Comparison of ENCODE assay signal across 26 cellular contexts in the genomic region with DNA sequence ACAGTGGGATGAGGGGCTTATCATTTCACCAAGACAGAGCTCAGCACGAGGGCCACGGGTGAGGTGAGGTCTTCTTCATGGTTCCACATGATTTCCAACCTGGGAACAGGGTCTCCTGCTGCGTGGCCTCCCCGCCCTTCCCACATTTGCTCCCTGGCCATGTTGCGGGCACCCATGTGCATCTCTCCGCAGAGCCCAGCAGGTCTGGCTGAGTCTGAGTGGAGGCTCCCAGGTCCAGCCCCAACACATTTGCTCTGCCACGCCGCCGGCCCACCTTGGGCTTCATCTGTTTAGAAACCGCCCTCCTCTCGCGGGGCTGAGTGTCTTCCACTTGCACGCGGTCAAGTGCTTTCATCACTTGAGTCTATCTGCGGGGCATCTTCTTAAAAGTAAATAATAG.
"Had no signal": no experiment of that assay in that cellular context is flagged by ENCODE, and none has a peak within 500 bp of the region (broad histone marks: within the 10 kb centered on the region; RNA-seq: fewer than 3 reads in every experiment).

No MANE protein-coding gene starts in this region.

- DNase-seq: activated CD4-positive, alpha-beta T cell treated with anti-CD3 and anti-CD28 coated beads for 36 hours; activated CD4-positive, CD25-positive, alpha-beta regulatory T cell; activated CD8-positive, alpha-beta memory T cell treated with anti-CD3 and anti-CD28 coated beads, Interleukin-2, amount 10 ng/mL, durations not matched to agents 7 days and 5 days; activated CD8-positive, alpha-beta T cell treated with anti-CD3 and anti-CD28 coated beads, Interleukin-2, amount 10 ng/mL, durations not matched to agents 7 days and 5 days; activated naive CD4-positive, alpha-beta T cell treated with Interleukin-2 at 50 U/mL for 16 hours; activated T-cell treated with anti-CD3 and anti-CD28 coated beads, Interleukin-2, amount 50 U/mL, for 48 hours; brain microvascular endothelial cell; caudate nucleus; cortex of kidney; effector memory CD8-positive, alpha-beta T cell; foreskin fibroblast; head of caudate nucleus; hippocampal formation; mesendoderm; retina; stimulated activated CD4-positive, alpha-beta T cell treated with anti-CD3 and anti-CD28 coated beads, Interleukin-2, amount 100 ng/mL, for 48 hours; stimulated activated naive CD4-positive, alpha-beta T cell treated with Interleukin-2 at 50 U/mL for 16 hours; T-helper 1 cell; testis; transverse colon; uterus had no signal

- ATAC-seq: activated CD4-positive, alpha-beta T cell treated with anti-CD3 and anti-CD28 coated beads for 36 hours; activated CD8-positive, alpha-beta memory T cell treated with anti-CD3 and anti-CD28 coated beads, Interleukin-2, amount 10 ng/mL, durations not matched to agents 7 days and 5 days; activated CD8-positive, alpha-beta T cell treated with anti-CD3 and anti-CD28 coated beads, Interleukin-2, amount 10 ng/mL, durations not matched to agents 7 days and 5 days; effector memory CD8-positive, alpha-beta T cell; esophagus mucosa; mucosa of descending colon had no signal

- H3K27me3 ChIP-seq: brain microvascular endothelial cell, neutrophil, testis, transverse colon, uterus had no signal

- H3K4me1 ChIP-seq: prostate gland, testis, transverse colon, uterus had no signal

- H3K36me3 ChIP-seq: neutrophil, uterus had no signal

- H3K9me3 ChIP-seq: mucosa of descending colon, neutrophil, prostate gland, testis, transverse colon, uterus had no signal

- H3K4me3 ChIP-seq: lung, mucosa of descending colon, prostate gland, testis, transverse colon, uterus had no signal

- H3K27ac ChIP-seq: brain microvascular endothelial cell, neutrophil, prostate gland, testis, transverse colon, uterus had no signal
